Comparison of ENCODE assay signal across 8 cellular contexts in the genomic region with DNA sequence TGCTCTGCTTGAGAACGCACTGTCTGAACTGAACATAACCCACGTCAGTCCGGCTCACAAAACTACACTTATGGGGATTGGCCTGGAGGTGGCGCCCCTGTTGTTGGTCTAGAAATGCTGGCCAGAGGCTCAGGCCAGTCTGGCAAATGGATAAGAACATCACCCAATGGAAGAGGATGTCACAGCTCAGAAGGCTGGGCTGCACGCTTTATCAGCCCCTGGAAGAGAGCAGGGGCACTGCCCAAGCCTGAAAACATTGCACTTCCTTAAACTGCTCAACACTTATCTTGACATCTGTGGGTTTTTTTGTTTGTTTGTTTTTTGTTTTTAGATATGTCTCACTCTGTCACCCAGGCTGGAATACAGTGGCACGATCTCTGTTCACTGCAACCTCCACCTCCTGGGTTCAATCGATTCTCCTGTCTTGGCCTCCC. TPM values are rescaled to one million over a fixed set of nuclear protein-coding genes. Genes with fewer than 3 reads are reported as not detected.
DNase-seq lines count a peak whose midpoint lies in the region; ATAC-seq and TF ChIP-seq lines count a peak whose summit lies in the region.

No MANE protein-coding gene starts in this region.

- H3K9ac ChIP-seq in mammary epithelial cell (ENCODE audit: insufficient read depth, low read length): no peak overlapping the region

- H3K27me3 ChIP-seq in mammary epithelial cell (ENCODE audit: insufficient read depth, low read length): no peaks in the 10 kb centered on the region

- no peaks in the 10 kb centered on the region for H3K36me3 ChIP-seq in mammary epithelial cell (ENCODE audit: insufficient read depth, low read length)

- no peaks in the 10 kb centered on the region for H4K20me1 ChIP-seq in mammary epithelial cell (ENCODE audit: insufficient read depth, low read length)

- WGBS in mammary epithelial cell (ENCODE audit: low coverage, missing lambda C conversion rate): 87% methylated on average over 3 of the region's 7 CpGs

- ATAC-seq in HG02610 (IDR thresholded peaks at IDR 0.05; ENCODE audit: unreplicated experiment): peak; percentile 86

- CTCF ChIA-PET in mammary epithelial cell (lab: Charles Lee; ENCODE audit: low non-redundant PET): interaction anchor here (0.6 kb wide), 1 partner anchor 126 kb away, joined by 4 read pairs; no protein-coding TSS in a partner anchor

- peaks cover 3% of the 10 kb centered on the region for H3K4me1 ChIP-seq in mammary epithelial cell (ENCODE audit: insufficient read depth, low read length)

- H3K4me2 ChIP-seq in mammary epithelial cell (ENCODE audit: insufficient read depth, low read depth, low read length): no peak overlapping the region

- DNase-seq in GM12864 (ENCODE audit: low read depth): peak; percentile 71
- DNase-seq in NCI-H1694 treated with DMSO at 0.1 percent for 48 hours (lab: John Stamatoyannopoulos, UW): peak; percentile 18
- peak; percentile 5 for DNase-seq in T-helper 9 cell
- DNase-seq in mammary epithelial cell: peak; percentile 53
- peak; percentile 83 for DNase-seq in iris pigment epithelial cell (ENCODE audit: low read depth)
- DNase-seq in stimulated activated CD4-positive, alpha-beta T cell treated with anti-CD3 and anti-CD28 coated beads, Interleukin-15, amount 100 ng/mL, for 24 hours: peak; percentile 69
- no peak for DNase-seq in NCI-H2171 (lab: John Stamatoyannopoulos, UW)

- no peaks in the 10 kb centered on the region for H3K9me3 ChIP-seq in mammary epithelial cell (replicated peaks; ENCODE audit: insufficient read depth, low read length)

- in situ Hi-C loops in mammary epithelial cell (cut with MboI; ENCODE audit: low sequenced_read_pairs in 2 of 2): no loop called here

- no peaks in the 10 kb centered on the region for H3K79me2 ChIP-seq in mammary epithelial cell (ENCODE audit: insufficient read depth, low read length)

- no TSS peak for BruUV-seq in mammary epithelial cell (replicated peaks; lab: Mats Ljungman, UMichigan)

- H2AFZ ChIP-seq in mammary epithelial cell (ENCODE audit: low read depth, low read length): no peak overlapping the region

- intact Hi-C loops in mammary epithelial cell (cut with micrococcal nuclease): loop anchor here (1.0 to 2.0 kb wide), 4 partner anchors 24 to 211 kb away; a partner anchor contains a TSS

- dilution Hi-C loops in mammary epithelial cell (cut with HindIII; ENCODE audit: low sequenced_read_pairs): no loop called here

- peak; percentile 80 for TF ChIP-seq CTCF in GM12864 (IDR thresholded peaks at IDR 0.05; ENCODE audit: low read depth, low read length, missing control alignments)
- TF ChIP-seq CTCF in mammary epithelial cell (conservative IDR thresholded peaks at IDR 0.05 in 1 of 2, IDR thresholded peaks at IDR 0.05 in 1 of 2; ENCODE audit: extremely low read depth in 1 of 2, insufficient read depth in 1 of 2, low read depth in 1 of 2, low read length in 2 of 2): peak; percentile 73 to 77

- no peak overlapping the region for H3K4me3 ChIP-seq in GM12864 (ENCODE audit: low read depth, low read length)
- no peak overlapping the region for H3K4me3 ChIP-seq in mammary epithelial cell (replicated peaks in 1 of 3; ENCODE audit: insufficient read depth in 1 of 3, low read depth in 2 of 3, low read length in 3 of 3)

- H3K27ac ChIP-seq in mammary epithelial cell (ENCODE audit: insufficient read depth, low read depth, low read length): no peak overlapping the region

RNA-seq across cellular contexts. Expression of a gene that starts 24.8 kb away (rescaled TPM):
- total RNA-seq in mammary epithelial cell: 10 to 100 TPM; 54.1 to 54.3 TPM
- 45.4 TPM for polyA plus RNA-seq in mammary epithelial cell
- polyA minus RNA-seq in mammary epithelial cell: 81.5 TPM
